ENCODE assay signal across 8 cellular contexts in the genomic region with DNA sequence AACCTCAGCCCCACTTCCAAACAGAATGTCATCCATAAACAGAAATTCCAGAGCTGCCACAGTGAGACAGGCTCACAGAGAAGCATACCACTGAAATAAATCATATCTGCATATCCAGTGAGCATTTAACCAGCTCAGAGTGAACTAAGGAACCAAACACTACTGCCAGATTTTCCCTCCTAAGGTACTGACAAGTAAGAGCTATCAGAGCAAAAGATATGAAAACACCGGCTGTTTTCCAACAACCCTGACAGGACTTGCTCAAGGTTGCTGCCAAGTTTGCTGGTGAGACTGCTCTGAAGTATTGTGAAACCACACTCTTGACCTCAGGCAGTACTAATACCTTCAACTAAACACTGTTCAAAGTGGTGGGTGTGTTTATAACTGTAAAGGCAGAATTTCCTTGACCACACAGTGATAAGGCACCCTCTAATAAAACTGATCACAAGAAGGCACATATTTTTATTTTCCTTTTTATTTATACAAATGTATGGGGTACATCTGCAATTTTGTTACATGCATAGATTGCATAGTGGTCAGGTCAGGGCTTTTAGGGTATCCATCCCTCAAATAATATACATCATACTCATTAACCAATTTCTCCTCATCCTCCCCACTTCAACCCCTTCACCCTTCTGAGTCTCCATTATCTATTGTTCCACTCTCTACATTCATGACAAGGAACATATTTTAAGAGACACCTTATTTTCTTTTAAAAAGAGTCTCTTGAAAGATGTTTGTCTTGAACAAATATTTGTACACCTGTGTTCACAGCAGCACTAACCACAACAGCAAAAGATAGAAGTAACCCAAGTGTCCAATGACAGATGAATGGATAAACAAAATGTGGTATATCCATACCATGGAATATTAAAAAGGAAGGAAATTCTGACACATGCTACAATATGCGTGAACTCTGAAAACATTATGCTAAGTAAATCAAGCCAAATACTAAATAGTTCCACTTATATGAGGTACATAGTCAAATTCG. TPM values are rescaled to one million over a fixed set of nuclear protein-coding genes. Genes with fewer than 3 reads are reported as not detected.
DNase-seq lines count a peak whose midpoint lies in the region; ATAC-seq and TF ChIP-seq lines count a peak whose summit lies in the region.

No MANE protein-coding gene starts in this region.

- peak; percentile 79 for ATAC-seq in GM18858 (IDR thresholded peaks at IDR 0.05; ENCODE audit: unreplicated experiment)
- peak; percentile 84 for ATAC-seq in HG03064 (IDR thresholded peaks at IDR 0.05; ENCODE audit: low read depth, unreplicated experiment)
- ATAC-seq in Panc1: peak; percentile 92
- peak; percentile 96 for ATAC-seq in omental fat pad (ENCODE audit: low FRiP score)

- TF ChIP-seq CTCF in AG10803 (conservative IDR thresholded peaks at IDR 0.05; ENCODE audit: low read length) (no peak), Panc1 (IDR thresholded peaks at IDR 0.05) (no peak), epithelial cell of esophagus (IDR thresholded peaks at IDR 0.05; ENCODE audit: insufficient read depth, low read depth, low read length, missing control alignments) (no peak), omental fat pad (IDR thresholded peaks at IDR 0.05) (no peak)

- in situ Hi-C loops in Panc1 (cut with HindIII; ENCODE audit: low pct_unique_long_range_greater_than_20kb, low sequenced_read_pairs): no loop called here

- H3K36me3 ChIP-seq in Panc1 (ENCODE audit: control insufficient read depth, insufficient read depth, low read length): no peaks in the 10 kb centered on the region

- H3K9me3 ChIP-seq in Panc1 (ENCODE audit: control insufficient read depth, insufficient read depth, low read depth, low read length): no peaks in the 10 kb centered on the region

- intact Hi-C loops in Panc1 (cut with micrococcal nuclease; ENCODE audit: unreplicated experiment): no loop called here

- peak; percentile 97 for DNase-seq in AG10803 (ENCODE audit: low read depth)
- no peak for DNase-seq in Panc1 (ENCODE audit: low read depth, low spot score)
- DNase-seq in epithelial cell of esophagus (ENCODE audit: low read depth): peak; percentile 97
- DNase-seq in omental fat pad (ENCODE audit: low spot score): no peak
- no peak for DNase-seq in cerebellar nuclear complex (lab: John Stamatoyannopoulos, UW)
- DNase-seq in hippocampal formation (lab: John Stamatoyannopoulos, UW): no peak

- H3K4me1 ChIP-seq in Panc1 (ENCODE audit: control insufficient read depth, insufficient read depth, low read length): peaks cover 58% of the 10 kb centered on the region

- BruUV-seq in Panc1 (replicated peaks; lab: Mats Ljungman, UMichigan): no TSS peak

- peak overlapping the region; percentile 81 for H3K27ac ChIP-seq in Panc1 (ENCODE audit: low read length)

- no peak overlapping the region for H3K4me3 ChIP-seq in AG10803 (ENCODE audit: low read length)
- H3K4me3 ChIP-seq in Panc1 (ENCODE audit: low read depth in 2 of 2, low read length in 2 of 2): no peak overlapping the region
- no peak overlapping the region for H3K4me3 ChIP-seq in epithelial cell of esophagus (ENCODE audit: low read length)

- POLR2A ChIA-PET in Panc1 (lab: Charles Lee): interaction anchor here (0.6 kb wide), 1 partner anchor 15 kb away, joined by 5 read pairs; no protein-coding TSS in a partner anchor

- CTCF ChIA-PET in Panc1 (lab: Charles Lee): no interaction called here

- H3K27me3 ChIP-seq in Panc1 (ENCODE audit: control insufficient read depth, insufficient read depth, low read length): no peaks in the 10 kb centered on the region

RNA-seq across cellular contexts. Expression of gene SGMS1, which starts 18.2 kb away (rescaled TPM):
- total RNA-seq in Panc1 (2021; ENCODE audit: unreplicated experiment) (22.0 TPM), omental fat pad (100 to 1,000 TPM in 2 of 4 donors, 10 to 100 TPM in 2; 82.5 to 136 (median 96.4) TPM)
- polyA plus RNA-seq in Panc1 (2012; ENCODE audit: insufficient read length): 11.8 TPM

Comparison
In these comparisons a context has a peak if more than half of its experiments do, and no peak if none do; other contexts are left out.
1. DNase-seq: peak in AG10803 (single experiment) and epithelial cell of esophagus (single experiment); none in Panc1 (single experiment), omental fat pad (single experiment), cerebellar nuclear complex (0 of 2) and hippocampal formation (0 of 2).
2. Peak in every context shown above with its lines, with median percentiles within 50 percentile points of each other: ATAC-seq.